In genomic region chr3:119211803-119212202, GRCh38 we compare ENCODE assay signal across 19 cellular contexts. TPM values are rescaled to one million over a fixed set of nuclear protein-coding genes. Genes with fewer than 3 reads are reported as not detected.
DNase-seq lines count a peak whose midpoint lies in the region; ATAC-seq and TF ChIP-seq lines count a peak whose summit lies in the region.
"Had no signal": no experiment of that assay in that cellular context is flagged by ENCODE, and none has a peak within 500 bp of the region (broad histone marks: within the 10 kb centered on the region; RNA-seq: fewer than 3 reads in every experiment).

No MANE protein-coding gene starts in this region.

- H3K27ac Mint-ChIP-seq in Caco-2 (ENCODE audit: unreplicated experiment) (peak overlapping the region; percentile 68), nephron (peak overlapping the region; percentile 2 to 73 (median 58))

- H4K20me1 ChIP-seq in OCI-LY7 (ENCODE audit: insufficient read depth, low read length), result no peaks in the 10 kb centered on the region

- H3K27ac ChIP-seq in OCI-LY7 (ENCODE audit: low read depth, low read length, poor library complexity, severe bottlenecking), result no peak overlapping the region
- H3K27ac ChIP-seq in colonic mucosa, result peak overlapping the region; percentile 10
- no peak overlapping the region for H3K27ac ChIP-seq in ascending aorta
- H3K27ac ChIP-seq: GM23248 had no signal

- no peak overlapping the region for H2AFZ ChIP-seq in OCI-LY7 (ENCODE audit: low read length)
- H2AFZ ChIP-seq: GM23248 had no signal

- H3K4me1 Mint-ChIP-seq in Caco-2 (ENCODE audit: low read depth, unreplicated experiment), result peaks cover 31% of the 10 kb centered on the region
- peaks cover 4% of the 10 kb centered on the region for H3K4me1 Mint-ChIP-seq in nephron

- CTCF ChIA-PET in Caco-2 (lab: Charles Lee) (interaction anchor here (0.8 to 2.4 kb wide), 2 partner anchors 29 to 469 kb away, joined by 4 to 30 read pairs; partner anchors contain the start of gene B4GALT4), OCI-LY7 (lab: Charles Lee; ENCODE audit: unreplicated experiment) (no interaction called here)

- no peak for TF ChIP-seq CTCF in Caco-2 (IDR thresholded peaks at IDR 0.05; ENCODE audit: insufficient read depth in 1 of 2, low read depth in 1 of 2, low read length in 1 of 2, severe bottlenecking in 1 of 2, unreplicated experiment in 1 of 2)
- TF ChIP-seq CTCF in OCI-LY7 (conservative IDR thresholded peaks at IDR 0.05; ENCODE audit: low read length), result no peak
- TF ChIP-seq CTCF in colonic mucosa (IDR thresholded peaks at IDR 0.05), result no peak
- no peak for TF ChIP-seq CTCF in nephron (IDR thresholded peaks at IDR 0.05; ENCODE audit: unreplicated experiment in 3 of 3)
- no peak for TF ChIP-seq CTCF in ascending aorta (IDR thresholded peaks at IDR 0.05)

- no peaks in the 10 kb centered on the region for H3K9me2 ChIP-seq in OCI-LY7 (ENCODE audit: insufficient read depth, low read length)
- H3K9me2 ChIP-seq: SK-N-SH had no signal

- H3K4me3 Mint-ChIP-seq in Caco-2 (ENCODE audit: unreplicated experiment), result peak overlapping the region; percentile 3
- no peak overlapping the region for H3K4me3 Mint-ChIP-seq in nephron
- H3K4me3 Mint-ChIP-seq: CD4-positive, alpha-beta memory T cell had no signal

- no peaks in the 10 kb centered on the region for H3K9me3 Mint-ChIP-seq in Caco-2 (ENCODE audit: unreplicated experiment)
- no peaks in the 10 kb centered on the region for H3K9me3 Mint-ChIP-seq in nephron
- H3K9me3 Mint-ChIP-seq: CD4-positive, alpha-beta memory T cell had no signal

- H3K4me3 ChIP-seq in Caco-2 (ENCODE audit: low read depth, low read length), result no peak overlapping the region
- no peak overlapping the region for H3K4me3 ChIP-seq in OCI-LY7 (ENCODE audit: low read depth, low read length, poor library complexity, severe bottlenecking)
- H3K4me3 ChIP-seq in colonic mucosa, result no peak overlapping the region
- no peak overlapping the region for H3K4me3 ChIP-seq in ascending aorta
- H3K4me3 ChIP-seq: GM23248 had no signal

- H3K36me3 Mint-ChIP-seq in Caco-2 (ENCODE audit: insufficient read depth, unreplicated experiment) (peaks cover 82% of the 10 kb centered on the region), nephron (ENCODE audit: low read depth) (peaks cover 59% of the 10 kb centered on the region)

- BruUV-seq in Caco-2 (replicated peaks; lab: Mats Ljungman, UMichigan) (TSS peak; percentile 76), OCI-LY7 (replicated peaks; lab: Mats Ljungman, UMichigan) (TSS peak; percentile 69)

- H3K36me3 ChIP-seq in Caco-2 (ENCODE audit: control insufficient read depth, insufficient read depth, low read length), result peaks cover 2% of the 10 kb centered on the region; the same call in 1 of the 2 replicates
- H3K36me3 ChIP-seq in OCI-LY7 (ENCODE audit: insufficient read depth, low read length), result peaks cover 77% of the 10 kb centered on the region
- no peaks in the 10 kb centered on the region for H3K36me3 ChIP-seq in colonic mucosa
- H3K36me3 ChIP-seq in ascending aorta, result peaks cover 40 to 51% of the 10 kb centered on the region in 2 donors

- intact Hi-C loops in Caco-2 (cut with micrococcal nuclease; ENCODE audit: unreplicated experiment) (loop anchor here (1.0 kb wide), 4 partner anchors 27 to 67 kb away; partner anchors contain the start of gene B4GALT4), OCI-LY7 (cut with micrococcal nuclease; ENCODE audit: unreplicated experiment) (no loop called here), colonic mucosa (cut with DNase I) (no loop called here), ascending aorta (cut with DNase I) (no loop called here)

- H3K4me1 ChIP-seq in Caco-2 (peaks cover 30% of the 10 kb centered on the region), OCI-LY7 (ENCODE audit: insufficient read depth, low read length, poor library complexity, severe bottlenecking) (peaks cover 13% of the 10 kb centered on the region), colonic mucosa (no peaks in the 10 kb centered on the region), ascending aorta (no peaks in the 10 kb centered on the region)
- H3K4me1 ChIP-seq: BE2C had no signal

- no peak for ATAC-seq in GM19023 (IDR thresholded peaks at IDR 0.05; ENCODE audit: unreplicated experiment)

- H3K9me3 ChIP-seq in Caco-2, result no peaks in the 10 kb centered on the region
- no peaks in the 10 kb centered on the region for H3K9me3 ChIP-seq in OCI-LY7 (ENCODE audit: low read length)
- no peaks in the 10 kb centered on the region for H3K9me3 ChIP-seq in colonic mucosa
- H3K9me3 ChIP-seq in ascending aorta, result no peaks in the 10 kb centered on the region
- H3K9me3 ChIP-seq: BE2C, SK-N-SH had no signal

- H3K27me3 Mint-ChIP-seq in Caco-2 (ENCODE audit: insufficient read depth, unreplicated experiment) (no peaks in the 10 kb centered on the region), nephron (ENCODE audit: low read depth) (no peaks in the 10 kb centered on the region)
- H3K27me3 Mint-ChIP-seq: CD4-positive, alpha-beta memory T cell had no signal

- H3K79me2 ChIP-seq in OCI-LY7 (ENCODE audit: insufficient read depth, low read depth, low read length), result no peaks in the 10 kb centered on the region

- POLR2A ChIA-PET in Caco-2 (lab: Charles Lee), result interaction anchor here (0.5 to 2.1 kb wide), 5 partner anchors 21 to 50 kb away, joined by 3 to 25 read pairs (median 3); partner anchors contain the start of gene B4GALT4
- POLR2A ChIA-PET in OCI-LY7 (lab: Charles Lee), result interaction anchor here (0.7 to 1.4 kb wide), 3 partner anchors 9 to 29 kb away, joined by 3 to 4 read pairs (median 3); no protein-coding TSS in a partner anchor

- H3K9ac ChIP-seq in colonic mucosa (ENCODE audit: low read depth in 2 of 2, low read length in 2 of 2), result no peak overlapping the region
- H3K9ac ChIP-seq: GM23248, SK-N-SH had no signal

- DNase-seq in Caco-2, result no peak
- DNase-seq in OCI-LY7 (ENCODE audit: low spot score), result no peak
- DNase-seq in colonic mucosa, result no peak
- no peak for DNase-seq in AG20443 (ENCODE audit: low spot score)
- no peak for DNase-seq in ascending aorta (ENCODE audit: low spot score in 2 of 2)
- DNase-seq: BE2C; CD4-positive, alpha-beta memory T cell; DMS79 treated with DMSO at 0.1 percent for 48 hours; GM23248; HCEC 1CT; KG1; NCI-H1048; NCI-H2081 treated with DMSO at 0.1 percent for 48 hours; NCI-H510A treated with DMSO at 0.1 percent for 48 hours; SHP77; SK-N-SH had no signal

- no peak overlapping the region for H3K4me2 ChIP-seq in OCI-LY7 (ENCODE audit: low read length)
- H3K4me2 ChIP-seq: SK-N-SH had no signal

- no peaks in the 10 kb centered on the region for H3K27me3 ChIP-seq in Caco-2 (replicated peaks; ENCODE audit: control insufficient read depth, insufficient read depth, low read length)
- H3K27me3 ChIP-seq in colonic mucosa, result no peaks in the 10 kb centered on the region
- no peaks in the 10 kb centered on the region for H3K27me3 ChIP-seq in ascending aorta
- H3K27me3 ChIP-seq: BE2C had no signal

RNA-seq across cellular contexts. Expression of gene B4GALT4, which starts 28.9 kb away (rescaled TPM):
- total RNA-seq in Caco-2 (2022), result 56.9 and 59.7 TPM in 2 replicates
- 17.3 and 20.3 TPM in 2 replicates for total RNA-seq in OCI-LY7 (2014; rRNA removed; shearing (Covaris generic))
- 16.6 and 18.5 TPM in 2 replicates for total RNA-seq in OCI-LY7 (2022)
- total RNA-seq in colonic mucosa, result 10 to 100 TPM; 43.1 to 54.5 TPM
- 6.4 TPM for total RNA-seq in ascending aorta

RNA-seq across cellular contexts. Expression of gene UPK1B, which starts 38.4 kb away (rescaled TPM):
- total RNA-seq in Caco-2 (2022), result 0.46 and 0.50 TPM in 2 replicates
- total RNA-seq in OCI-LY7 (2014; rRNA removed; shearing (Covaris generic)), result not detected in 2 replicates
- total RNA-seq in OCI-LY7 (2022), result not detected in 2 replicates
- total RNA-seq in colonic mucosa, result not detected
- not detected for total RNA-seq in ascending aorta
- total RNA-seq: CD4-positive, alpha-beta memory T cell; G401; GM23248 had no signal
